Comparison of ENCODE assay signal across 19 cellular contexts in genomic region chr17:82006468-82007227, GRCh38. TPM values are rescaled to one million over a fixed set of nuclear protein-coding genes. Genes with fewer than 3 reads are reported as not detected.
DNase-seq lines count a peak whose midpoint lies in the region; ATAC-seq and TF ChIP-seq lines count a peak whose summit lies in the region.
"Had no signal": no experiment of that assay in that cellular context is flagged by ENCODE, and none has a peak within 500 bp of the region (broad histone marks: within the 10 kb centered on the region; RNA-seq: fewer than 3 reads in every experiment).

No MANE protein-coding gene starts in this region.

- H3K27ac Mint-ChIP-seq in endothelial cell (ENCODE audit: unreplicated experiment) = peak overlapping the region; percentile 43
- peak overlapping the region; percentile 42 for H3K27ac Mint-ChIP-seq in neural progenitor cell
- no peak overlapping the region for H3K27ac Mint-ChIP-seq in immature natural killer cell
- H3K27ac Mint-ChIP-seq: activated naive CD8-positive, alpha-beta T cell treated with anti-CD3 and anti-CD28 coated beads, Interleukin-2, amount 10 ng/mL, durations not matched to agents 7 days and 5 days; CD8-positive, alpha-beta T cell; IgD-negative memory B cell; memory B cell had no signal

- H3K4me2 ChIP-seq in neural progenitor cell = no peak overlapping the region

- H3K27ac ChIP-seq in neural progenitor cell = no peak overlapping the region
- H3K27ac ChIP-seq: psoas muscle, SJCRH30 had no signal

- intact Hi-C loops in mucosa of descending colon (cut with DNase I, micrococcal nuclease) = no loop called here

- H3K27me3 ChIP-seq in BE2C (no peaks in the 10 kb centered on the region), neural progenitor cell (no peaks in the 10 kb centered on the region)
- H3K27me3 ChIP-seq: SJCRH30 had no signal

- no peak for TF ChIP-seq CTCF in BE2C (IDR thresholded peaks at IDR 0.05; ENCODE audit: low read depth, low read length)
- TF ChIP-seq CTCF in endothelial cell (IDR thresholded peaks at IDR 0.05; ENCODE audit: unreplicated experiment) = no peak
- TF ChIP-seq CTCF in neural progenitor cell (IDR thresholded peaks at IDR 0.05) = no peak
- TF ChIP-seq CTCF in mucosa of descending colon (IDR thresholded peaks at IDR 0.05) = no peak

- ATAC-seq in mucosa of descending colon = no peak
- ATAC-seq: CD8-positive, alpha-beta T cell; psoas muscle; stimulated activated naive CD8-positive, alpha-beta T cell treated with anti-CD3 and anti-CD28 coated beads, Interleukin-15, Interleukin-2, amounts not matched to agents 100 U/mL and 50 U/mL, for 24 hours had no signal

- no peak overlapping the region for H3K9ac ChIP-seq in neural progenitor cell

- H2AFZ ChIP-seq in neural progenitor cell (replicated peaks) = no peak overlapping the region

- H3F3A ChIP-seq in neural progenitor cell (ENCODE audit: low read depth) = no peaks in the 10 kb centered on the region

- H3K36me3 Mint-ChIP-seq in endothelial cell (ENCODE audit: low read depth, unreplicated experiment) = no peaks in the 10 kb centered on the region
- H3K36me3 Mint-ChIP-seq in neural progenitor cell = peaks cover 4% of the 10 kb centered on the region
- no peaks in the 10 kb centered on the region for H3K36me3 Mint-ChIP-seq in immature natural killer cell
- H3K36me3 Mint-ChIP-seq: activated naive CD8-positive, alpha-beta T cell treated with anti-CD3 and anti-CD28 coated beads, Interleukin-2, amount 10 ng/mL, durations not matched to agents 7 days and 5 days; CD8-positive, alpha-beta T cell; IgD-negative memory B cell had no signal

- peak; percentile 73 for DNase-seq in BE2C
- peak; percentile 81 for DNase-seq in NCI-H226
- no peak for DNase-seq in endothelial cell (ENCODE audit: low spot score)
- no peak for DNase-seq in neural progenitor cell (ENCODE audit: low spot score)
- DNase-seq in NCI-H1417 (lab: John Stamatoyannopoulos, UW) = no peak
- no peak for DNase-seq in mucosa of descending colon
- DNase-seq in immature natural killer cell = no peak
- DNase-seq in putamen (ENCODE audit: low spot score) = no peak
- DNase-seq: activated naive CD8-positive, alpha-beta T cell treated with anti-CD3 and anti-CD28 coated beads, Interleukin-2, amount 10 ng/mL, durations not matched to agents 7 days and 5 days; CD8-positive, alpha-beta T cell; effector CD4-positive, alpha-beta T cell; NCI-H187; NCI-H82; psoas muscle; SJCRH30; stimulated activated CD4-positive, alpha-beta T cell treated with anti-CD3 and anti-CD28 coated beads, Interleukin-4, amount 100 ng/mL, for 4 hours; stimulated activated naive CD8-positive, alpha-beta T cell treated with anti-CD3 and anti-CD28 coated beads, Interleukin-15, Interleukin-2, amounts not matched to agents 100 U/mL and 50 U/mL, for 24 hours had no signal

- no peak overlapping the region for H3K4me3 Mint-ChIP-seq in endothelial cell (ENCODE audit: unreplicated experiment)
- no peak overlapping the region for H3K4me3 Mint-ChIP-seq in neural progenitor cell
- H3K4me3 Mint-ChIP-seq in immature natural killer cell = no peak overlapping the region
- H3K4me3 Mint-ChIP-seq: activated naive CD8-positive, alpha-beta T cell treated with anti-CD3 and anti-CD28 coated beads, Interleukin-2, amount 10 ng/mL, durations not matched to agents 7 days and 5 days; CD8-positive, alpha-beta T cell; IgD-negative memory B cell; memory B cell had no signal

- H4K20me1 ChIP-seq in neural progenitor cell (ENCODE audit: low read depth) = peaks cover 4% of the 10 kb centered on the region

- no peaks in the 10 kb centered on the region; the same call in none of the 2 replicates for H3K36me3 ChIP-seq in BE2C
- no peaks in the 10 kb centered on the region for H3K36me3 ChIP-seq in neural progenitor cell
- no peaks in the 10 kb centered on the region for H3K36me3 ChIP-seq in mucosa of descending colon (ENCODE audit: low read depth)
- H3K36me3 ChIP-seq: SJCRH30 had no signal

- H3K27me3 Mint-ChIP-seq in endothelial cell (ENCODE audit: unreplicated experiment) (peaks cover 8% of the 10 kb centered on the region), neural progenitor cell (ENCODE audit: insufficient read depth, low read depth) (peaks cover 3% of the 10 kb centered on the region), immature natural killer cell (ENCODE audit: low read depth in 3 of 3) (peaks cover 0 to 3% (median 0%) of the 10 kb centered on the region in 3 donors)
- H3K27me3 Mint-ChIP-seq: activated naive CD8-positive, alpha-beta T cell treated with anti-CD3 and anti-CD28 coated beads, Interleukin-2, amount 10 ng/mL, durations not matched to agents 7 days and 5 days; IgD-negative memory B cell; memory B cell had no signal

- H3K4me1 Mint-ChIP-seq in endothelial cell (ENCODE audit: unreplicated experiment) = peaks cover 4% of the 10 kb centered on the region
- H3K4me1 Mint-ChIP-seq in neural progenitor cell = peaks cover 14% of the 10 kb centered on the region
- no peaks in the 10 kb centered on the region for H3K4me1 Mint-ChIP-seq in immature natural killer cell
- H3K4me1 Mint-ChIP-seq: IgD-negative memory B cell had no signal

- H3K9me3 ChIP-seq in BE2C (no peaks in the 10 kb centered on the region), neural progenitor cell (ENCODE audit: low read depth) (no peaks in the 10 kb centered on the region), mucosa of descending colon (no peaks in the 10 kb centered on the region)
- H3K9me3 ChIP-seq: psoas muscle, SJCRH30 had no signal

- H3K79me2 ChIP-seq in neural progenitor cell (ENCODE audit: low read depth) = no peaks in the 10 kb centered on the region

- H3K9me3 Mint-ChIP-seq in endothelial cell (ENCODE audit: unreplicated experiment) (no peaks in the 10 kb centered on the region), neural progenitor cell (no peaks in the 10 kb centered on the region), immature natural killer cell (no peaks in the 10 kb centered on the region)
- H3K9me3 Mint-ChIP-seq: activated naive CD8-positive, alpha-beta T cell treated with anti-CD3 and anti-CD28 coated beads, Interleukin-2, amount 10 ng/mL, durations not matched to agents 7 days and 5 days; CD8-positive, alpha-beta T cell; IgD-negative memory B cell; memory B cell had no signal

- peaks cover 23% of the 10 kb centered on the region for H3K4me1 ChIP-seq in BE2C
- no peaks in the 10 kb centered on the region for H3K4me1 ChIP-seq in neural progenitor cell
- no peaks in the 10 kb centered on the region for H3K4me1 ChIP-seq in mucosa of descending colon (ENCODE audit: low read depth)

- H3K4me3 ChIP-seq in BE2C (ENCODE audit: low read depth, low read length) (no peak overlapping the region), neural progenitor cell (no peak overlapping the region), mucosa of descending colon (no peak overlapping the region)
- H3K4me3 ChIP-seq: psoas muscle, SJCRH30 had no signal

RNA-seq across cellular contexts. Expression of gene CENPX, which starts 16.0 kb away (rescaled TPM):
- 262 TPM for polyA plus RNA-seq in BE2C (2012; ENCODE audit: insufficient read depth, insufficient read length, low read depth)
- total RNA-seq in endothelial cell (ENCODE audit: unreplicated experiment) (42.9 TPM), neural progenitor cell (ENCODE audit: low replicate concordance) (53.0 and 85.0 TPM in 2 replicates), mucosa of descending colon (100 to 1,000 TPM in 1 of 3 donors, 10 to 100 TPM in 2; 76.3 to 114 (median 81.3) TPM)
- polyA plus RNA-seq in immature natural killer cell = 100 to 1,000 TPM in 2 of 3 donors, 10 to 100 TPM in 1; 70.0 to 104 (median 100) TPM

RNA-seq across cellular contexts. Expression of gene LRRC45, which starts 16.5 kb away (rescaled TPM):
- 12.0 TPM for polyA plus RNA-seq in BE2C (2012; ENCODE audit: insufficient read depth, insufficient read length, low read depth)
- total RNA-seq in endothelial cell (ENCODE audit: unreplicated experiment) (12.2 TPM), neural progenitor cell (ENCODE audit: low replicate concordance) (15.4 and 46.7 TPM in 2 replicates), mucosa of descending colon (10 to 100 TPM; 18.9 to 20.0 (median 19.8) TPM)
- polyA plus RNA-seq in immature natural killer cell = 1 to 10 TPM; 4.7 to 9.9 (median 5.2) TPM

RNA-seq across cellular contexts. Expression of gene RAC3, which starts 24.8 kb away (rescaled TPM):
- polyA plus RNA-seq in BE2C (2012; ENCODE audit: insufficient read depth, insufficient read length, low read depth) = 65.3 TPM
- total RNA-seq in endothelial cell (ENCODE audit: unreplicated experiment) (24.0 TPM), neural progenitor cell (ENCODE audit: low replicate concordance) (31.6 and 81.2 TPM in 2 replicates), mucosa of descending colon (1 to 10 TPM; 3.4 to 6.2 (median 4.2) TPM)
- not detected for polyA plus RNA-seq in immature natural killer cell
- total RNA-seq: psoas muscle had no signal
- polyA plus RNA-seq: IgD-negative memory B cell had no signal

RNA-seq across cellular contexts. Expression of gene ASPSCR1, which starts 29.2 kb away (rescaled TPM):
- polyA plus RNA-seq in BE2C (2012; ENCODE audit: insufficient read depth, insufficient read length, low read depth) = 69.7 TPM
- total RNA-seq in endothelial cell (ENCODE audit: unreplicated experiment) (25.6 TPM), neural progenitor cell (ENCODE audit: low replicate concordance) (13.1 and 40.9 TPM in 2 replicates), mucosa of descending colon (10 to 100 TPM; 33.1 to 35.2 (median 34.5) TPM)
- polyA plus RNA-seq in immature natural killer cell = 10 to 100 TPM; 21.1 to 32.9 (median 31.3) TPM

RNA-seq across cellular contexts. Expression of gene DCXR, which starts 30.8 kb away (rescaled TPM):
- 335 TPM for polyA plus RNA-seq in BE2C (2012; ENCODE audit: insufficient read depth, insufficient read length, low read depth)
- 30.8 TPM for total RNA-seq in endothelial cell (ENCODE audit: unreplicated experiment)
- 36.5 and 64.9 TPM in 2 replicates for total RNA-seq in neural progenitor cell (ENCODE audit: low replicate concordance)
- total RNA-seq in mucosa of descending colon = 100 to 1,000 TPM in 2 of 3 donors, 10 to 100 TPM in 1; 84.9 to 151 (median 124) TPM
- polyA plus RNA-seq in immature natural killer cell = 100 to 1,000 TPM; 144 to 242 (median 165) TPM

Comparison
In these comparisons a context has a peak if more than half of its experiments do, and no peak if none do; other contexts are left out.
1. DNase-seq: peak in BE2C (single experiment) and NCI-H226 (single experiment); none in endothelial cell (single experiment), neural progenitor cell (single experiment), NCI-H1417 (0 of 3), mucosa of descending colon (0 of 3), immature natural killer cell (0 of 3) and putamen (single experiment).
2. H3K27ac Mint-ChIP-seq: peak in endothelial cell (single experiment) and neural progenitor cell (single experiment); none in immature natural killer cell (0 of 6).